3 cellular contexts compared by ENCODE assay signal in the genomic region with DNA sequence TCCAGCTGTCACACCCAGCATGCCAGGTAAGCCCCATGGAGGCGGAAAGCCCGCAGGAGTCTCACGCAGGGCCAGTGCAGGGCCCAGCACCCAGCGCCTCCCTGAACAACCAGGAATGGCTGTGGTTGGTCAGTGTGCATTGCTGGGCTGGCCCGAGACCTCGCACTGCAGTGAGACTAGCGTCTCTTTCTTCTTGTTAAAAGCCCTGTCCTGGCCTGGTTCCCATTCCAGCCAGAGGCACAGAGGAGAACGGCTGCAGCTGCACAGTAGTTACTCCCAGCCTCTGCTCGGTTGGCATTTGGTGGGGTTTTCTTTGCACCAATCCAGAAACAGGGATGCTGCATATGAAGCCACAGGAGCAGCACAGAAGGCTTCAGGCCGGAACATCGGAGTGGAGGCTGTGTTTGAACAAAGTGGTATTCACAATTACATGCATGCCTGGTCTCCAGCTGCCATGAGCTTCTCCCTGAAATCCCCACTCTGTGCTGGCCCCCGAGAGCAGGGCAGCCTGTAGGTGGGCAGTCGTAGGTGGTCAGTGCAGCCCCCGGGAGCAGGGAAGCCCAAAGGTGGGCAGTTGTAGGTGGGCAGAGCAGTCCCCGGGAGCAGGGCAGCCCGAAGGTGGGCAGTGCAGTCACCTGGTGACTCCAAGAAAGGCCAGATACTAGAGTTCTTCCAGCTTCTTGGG.
TF ChIP-seq lines count a peak whose summit lies in the region.

No MANE protein-coding gene starts in this region.

TF ChIP-seq in SK-N-SH, 30 proteins besides CTCF, POLR2A, EP300 and RAD21 (continues in another document):
- no peak for TF ChIP-seq RFX5 (IDR thresholded peaks at IDR 0.05; ENCODE audit: low read length)
- TF ChIP-seq TCF12 (IDR thresholded peaks at IDR 0.05), result no peak
- TF ChIP-seq, protein P1, sequence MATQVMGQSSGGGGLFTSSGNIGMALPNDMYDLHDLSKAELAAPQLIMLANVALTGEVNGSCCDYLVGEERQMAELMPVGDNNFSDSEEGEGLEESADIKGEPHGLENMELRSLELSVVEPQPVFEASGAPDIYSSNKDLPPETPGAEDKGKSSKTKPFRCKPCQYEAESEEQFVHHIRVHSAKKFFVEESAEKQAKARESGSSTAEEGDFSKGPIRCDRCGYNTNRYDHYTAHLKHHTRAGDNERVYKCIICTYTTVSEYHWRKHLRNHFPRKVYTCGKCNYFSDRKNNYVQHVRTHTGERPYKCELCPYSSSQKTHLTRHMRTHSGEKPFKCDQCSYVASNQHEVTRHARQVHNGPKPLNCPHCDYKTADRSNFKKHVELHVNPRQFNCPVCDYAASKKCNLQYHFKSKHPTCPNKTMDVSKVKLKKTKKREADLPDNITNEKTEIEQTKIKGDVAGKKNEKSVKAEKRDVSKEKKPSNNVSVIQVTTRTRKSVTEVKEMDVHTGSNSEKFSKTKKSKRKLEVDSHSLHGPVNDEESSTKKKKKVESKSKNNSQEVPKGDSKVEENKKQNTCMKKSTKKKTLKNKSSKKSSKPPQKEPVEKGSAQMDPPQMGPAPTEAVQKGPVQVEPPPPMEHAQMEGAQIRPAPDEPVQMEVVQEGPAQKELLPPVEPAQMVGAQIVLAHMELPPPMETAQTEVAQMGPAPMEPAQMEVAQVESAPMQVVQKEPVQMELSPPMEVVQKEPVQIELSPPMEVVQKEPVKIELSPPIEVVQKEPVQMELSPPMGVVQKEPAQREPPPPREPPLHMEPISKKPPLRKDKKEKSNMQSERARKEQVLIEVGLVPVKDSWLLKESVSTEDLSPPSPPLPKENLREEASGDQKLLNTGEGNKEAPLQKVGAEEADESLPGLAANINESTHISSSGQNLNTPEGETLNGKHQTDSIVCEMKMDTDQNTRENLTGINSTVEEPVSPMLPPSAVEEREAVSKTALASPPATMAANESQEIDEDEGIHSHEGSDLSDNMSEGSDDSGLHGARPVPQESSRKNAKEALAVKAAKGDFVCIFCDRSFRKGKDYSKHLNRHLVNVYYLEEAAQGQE (IDR thresholded peaks at IDR 0.05; ENCODE audit: low read depth, low read length), result no peak
- TF ChIP-seq, protein P2, sequence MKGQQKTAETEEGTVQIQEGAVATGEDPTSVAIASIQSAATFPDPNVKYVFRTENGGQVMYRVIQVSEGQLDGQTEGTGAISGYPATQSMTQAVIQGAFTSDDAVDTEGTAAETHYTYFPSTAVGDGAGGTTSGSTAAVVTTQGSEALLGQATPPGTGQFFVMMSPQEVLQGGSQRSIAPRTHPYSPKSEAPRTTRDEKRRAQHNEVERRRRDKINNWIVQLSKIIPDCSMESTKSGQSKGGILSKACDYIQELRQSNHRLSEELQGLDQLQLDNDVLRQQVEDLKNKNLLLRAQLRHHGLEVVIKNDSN (IDR thresholded peaks at IDR 0.05; ENCODE audit: borderline replicate concordance, low read depth), result no peak
- TF ChIP-seq, protein P3, sequence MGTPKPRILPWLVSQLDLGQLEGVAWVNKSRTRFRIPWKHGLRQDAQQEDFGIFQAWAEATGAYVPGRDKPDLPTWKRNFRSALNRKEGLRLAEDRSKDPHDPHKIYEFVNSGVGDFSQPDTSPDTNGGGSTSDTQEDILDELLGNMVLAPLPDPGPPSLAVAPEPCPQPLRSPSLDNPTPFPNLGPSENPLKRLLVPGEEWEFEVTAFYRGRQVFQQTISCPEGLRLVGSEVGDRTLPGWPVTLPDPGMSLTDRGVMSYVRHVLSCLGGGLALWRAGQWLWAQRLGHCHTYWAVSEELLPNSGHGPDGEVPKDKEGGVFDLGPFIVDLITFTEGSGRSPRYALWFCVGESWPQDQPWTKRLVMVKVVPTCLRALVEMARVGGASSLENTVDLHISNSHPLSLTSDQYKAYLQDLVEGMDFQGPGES (IDR thresholded peaks at IDR 0.05; ENCODE audit: low read depth, low read length), result no peak
- no peak for TF ChIP-seq GATA2 (CRISPR knock-in tag; IDR thresholded peaks at IDR 0.05)
- TF ChIP-seq POLR2AphosphoS5 (IDR thresholded peaks at IDR 0.05; ENCODE audit: low read depth, low read length), result no peak
- TF ChIP-seq RXRA (IDR thresholded peaks at IDR 0.05; ENCODE audit: borderline replicate concordance, low read depth), result no peak
- TF ChIP-seq, protein P4, sequence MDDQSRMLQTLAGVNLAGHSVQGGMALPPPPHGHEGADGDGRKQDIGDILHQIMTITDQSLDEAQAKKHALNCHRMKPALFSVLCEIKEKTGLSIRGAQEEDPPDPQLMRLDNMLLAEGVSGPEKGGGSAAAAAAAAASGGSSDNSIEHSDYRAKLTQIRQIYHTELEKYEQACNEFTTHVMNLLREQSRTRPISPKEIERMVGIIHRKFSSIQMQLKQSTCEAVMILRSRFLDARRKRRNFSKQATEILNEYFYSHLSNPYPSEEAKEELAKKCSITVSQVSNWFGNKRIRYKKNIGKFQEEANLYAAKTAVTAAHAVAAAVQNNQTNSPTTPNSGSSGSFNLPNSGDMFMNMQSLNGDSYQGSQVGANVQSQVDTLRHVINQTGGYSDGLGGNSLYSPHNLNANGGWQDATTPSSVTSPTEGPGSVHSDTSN (IDR thresholded peaks at IDR 0.05), result no peak
- TF ChIP-seq FOXM1 (IDR thresholded peaks at IDR 0.05; ENCODE audit: low read depth), result no peak
- TF ChIP-seq FOXJ3 (CRISPR knock-in tag; IDR thresholded peaks at IDR 0.05), result no peak
- no peak for TF ChIP-seq SIN3A (IDR thresholded peaks at IDR 0.05; ENCODE audit: borderline replicate concordance, low read depth, low read length)

TF ChIP-seq in SK-N-SH treated with all-trans-retinoic acid at 6 μM for 48 hours, 23 proteins besides CTCF, POLR2A, EP300 and RAD21 (continues in another document):
- TF ChIP-seq, protein P5, sequence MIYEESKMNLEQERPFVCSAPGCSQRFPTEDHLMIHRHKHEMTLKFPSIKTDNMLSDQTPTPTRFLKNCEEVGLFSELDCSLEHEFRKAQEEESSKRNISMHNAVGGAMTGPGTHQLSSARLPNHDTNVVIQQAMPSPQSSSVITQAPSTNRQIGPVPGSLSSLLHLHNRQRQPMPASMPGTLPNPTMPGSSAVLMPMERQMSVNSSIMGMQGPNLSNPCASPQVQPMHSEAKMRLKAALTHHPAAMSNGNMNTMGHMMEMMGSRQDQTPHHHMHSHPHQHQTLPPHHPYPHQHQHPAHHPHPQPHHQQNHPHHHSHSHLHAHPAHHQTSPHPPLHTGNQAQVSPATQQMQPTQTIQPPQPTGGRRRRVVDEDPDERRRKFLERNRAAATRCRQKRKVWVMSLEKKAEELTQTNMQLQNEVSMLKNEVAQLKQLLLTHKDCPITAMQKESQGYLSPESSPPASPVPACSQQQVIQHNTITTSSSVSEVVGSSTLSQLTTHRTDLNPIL (CRISPR knock-in tag; IDR thresholded peaks at IDR 0.05; ENCODE audit: low read depth), result no peak
- no peak for TF ChIP-seq ZC3H10 (CRISPR knock-in tag; IDR thresholded peaks at IDR 0.05)
- TF ChIP-seq TOX (CRISPR knock-in tag; IDR thresholded peaks at IDR 0.05; ENCODE audit: borderline replicate concordance), result no peak
- TF ChIP-seq TCF4 (CRISPR knock-in tag; IDR thresholded peaks at IDR 0.05; ENCODE audit: borderline replicate concordance), result no peak
- TF ChIP-seq ZNF8 (CRISPR knock-in tag; IDR thresholded peaks at IDR 0.05), result no peak
- TF ChIP-seq, protein P6, sequence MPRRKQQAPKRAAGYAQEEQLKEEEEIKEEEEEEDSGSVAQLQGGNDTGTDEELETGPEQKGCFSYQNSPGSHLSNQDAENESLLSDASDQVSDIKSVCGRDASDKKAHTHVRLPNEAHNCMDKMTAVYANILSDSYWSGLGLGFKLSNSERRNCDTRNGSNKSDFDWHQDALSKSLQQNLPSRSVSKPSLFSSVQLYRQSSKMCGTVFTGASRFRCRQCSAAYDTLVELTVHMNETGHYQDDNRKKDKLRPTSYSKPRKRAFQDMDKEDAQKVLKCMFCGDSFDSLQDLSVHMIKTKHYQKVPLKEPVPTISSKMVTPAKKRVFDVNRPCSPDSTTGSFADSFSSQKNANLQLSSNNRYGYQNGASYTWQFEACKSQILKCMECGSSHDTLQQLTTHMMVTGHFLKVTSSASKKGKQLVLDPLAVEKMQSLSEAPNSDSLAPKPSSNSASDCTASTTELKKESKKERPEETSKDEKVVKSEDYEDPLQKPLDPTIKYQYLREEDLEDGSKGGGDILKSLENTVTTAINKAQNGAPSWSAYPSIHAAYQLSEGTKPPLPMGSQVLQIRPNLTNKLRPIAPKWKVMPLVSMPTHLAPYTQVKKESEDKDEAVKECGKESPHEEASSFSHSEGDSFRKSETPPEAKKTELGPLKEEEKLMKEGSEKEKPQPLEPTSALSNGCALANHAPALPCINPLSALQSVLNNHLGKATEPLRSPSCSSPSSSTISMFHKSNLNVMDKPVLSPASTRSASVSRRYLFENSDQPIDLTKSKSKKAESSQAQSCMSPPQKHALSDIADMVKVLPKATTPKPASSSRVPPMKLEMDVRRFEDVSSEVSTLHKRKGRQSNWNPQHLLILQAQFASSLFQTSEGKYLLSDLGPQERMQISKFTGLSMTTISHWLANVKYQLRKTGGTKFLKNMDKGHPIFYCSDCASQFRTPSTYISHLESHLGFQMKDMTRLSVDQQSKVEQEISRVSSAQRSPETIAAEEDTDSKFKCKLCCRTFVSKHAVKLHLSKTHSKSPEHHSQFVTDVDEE (CRISPR knock-in tag; IDR thresholded peaks at IDR 0.05), result no peak
- TF ChIP-seq, protein P7, sequence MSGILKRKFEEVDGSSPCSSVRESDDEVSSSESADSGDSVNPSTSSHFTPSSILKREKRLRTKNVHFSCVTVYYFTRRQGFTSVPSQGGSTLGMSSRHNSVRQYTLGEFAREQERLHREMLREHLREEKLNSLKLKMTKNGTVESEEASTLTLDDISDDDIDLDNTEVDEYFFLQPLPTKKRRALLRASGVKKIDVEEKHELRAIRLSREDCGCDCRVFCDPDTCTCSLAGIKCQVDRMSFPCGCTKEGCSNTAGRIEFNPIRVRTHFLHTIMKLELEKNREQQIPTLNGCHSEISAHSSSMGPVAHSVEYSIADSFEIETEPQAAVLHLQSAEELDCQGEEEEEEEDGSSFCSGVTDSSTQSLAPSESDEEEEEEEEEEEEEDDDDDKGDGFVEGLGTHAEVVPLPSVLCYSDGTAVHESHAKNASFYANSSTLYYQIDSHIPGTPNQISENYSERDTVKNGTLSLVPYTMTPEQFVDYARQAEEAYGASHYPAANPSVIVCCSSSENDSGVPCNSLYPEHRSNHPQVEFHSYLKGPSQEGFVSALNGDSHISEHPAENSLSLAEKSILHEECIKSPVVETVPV (CRISPR knock-in tag; IDR thresholded peaks at IDR 0.05), result no peak
- TF ChIP-seq RARB (CRISPR knock-in tag; IDR thresholded peaks at IDR 0.05), result no peak
- TF ChIP-seq SNAI2 (CRISPR knock-in tag; IDR thresholded peaks at IDR 0.05), result no peak
- no peak for TF ChIP-seq ZNF70 (CRISPR knock-in tag; IDR thresholded peaks at IDR 0.05)
- TF ChIP-seq BACH2 (CRISPR knock-in tag; IDR thresholded peaks at IDR 0.05; ENCODE audit: borderline replicate concordance), result no peak
- TF ChIP-seq ZFP3 (CRISPR knock-in tag; IDR thresholded peaks at IDR 0.05), result no peak
- no peak for TF ChIP-seq ISL1 (CRISPR knock-in tag; IDR thresholded peaks at IDR 0.05)
- TF ChIP-seq ZNF565 (CRISPR knock-in tag; conservative IDR thresholded peaks at IDR 0.05; ENCODE audit: low read depth), result no peak

TF ChIP-seq in H1, 55 proteins besides CTCF, POLR2A, EP300 and RAD21:
- TF ChIP-seq, protein P8, sequence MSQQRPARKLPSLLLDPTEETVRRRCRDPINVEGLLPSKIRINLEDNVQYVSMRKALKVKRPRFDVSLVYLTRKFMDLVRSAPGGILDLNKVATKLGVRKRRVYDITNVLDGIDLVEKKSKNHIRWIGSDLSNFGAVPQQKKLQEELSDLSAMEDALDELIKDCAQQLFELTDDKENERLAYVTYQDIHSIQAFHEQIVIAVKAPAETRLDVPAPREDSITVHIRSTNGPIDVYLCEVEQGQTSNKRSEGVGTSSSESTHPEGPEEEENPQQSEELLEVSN (IDR thresholded peaks at IDR 0.05), result no peak
- TF ChIP-seq POU5F1 (IDR thresholded peaks at IDR 0.05; ENCODE audit: low read depth, low read length), result no peak
- no peak for TF ChIP-seq GABPA (IDR thresholded peaks at IDR 0.05; ENCODE audit: borderline replicate concordance, insufficient read depth, low read length)
- no peak for TF ChIP-seq NANOG (IDR thresholded peaks at IDR 0.05; ENCODE audit: insufficient read depth, low read depth, low read length, poor library complexity, severe bottlenecking)
- no peak for TF ChIP-seq TEAD4 (IDR thresholded peaks at IDR 0.05; ENCODE audit: low read depth, low read length)
- TF ChIP-seq SP2 (IDR thresholded peaks at IDR 0.05; ENCODE audit: low read length), result no peak
- no peak for TF ChIP-seq BACH1 (IDR thresholded peaks at IDR 0.05; ENCODE audit: low read length)
